ENCODE assay signal across 1 cellular context in genomic region chr9:21653091-21653490, GRCh38.
TF ChIP-seq lines count a peak whose summit lies in the region.

No MANE protein-coding gene starts in this region.

TF ChIP-seq in HCT116, 20 proteins besides CTCF, POLR2A, EP300 and RAD21 (continued from another document):
- TF ChIP-seq REST (IDR thresholded peaks at IDR 0.05; ENCODE audit: low read depth) (no peak), EGR1 (IDR thresholded peaks at IDR 0.05; ENCODE audit: low read depth) (no peak), FOSL1 (IDR thresholded peaks at IDR 0.05; ENCODE audit: low read depth) (no peak), EZH2 (IDR thresholded peaks at IDR 0.05) (no peak), SRF (IDR thresholded peaks at IDR 0.05; ENCODE audit: low read depth) (no peak)
- TF ChIP-seq, protein P1, sequence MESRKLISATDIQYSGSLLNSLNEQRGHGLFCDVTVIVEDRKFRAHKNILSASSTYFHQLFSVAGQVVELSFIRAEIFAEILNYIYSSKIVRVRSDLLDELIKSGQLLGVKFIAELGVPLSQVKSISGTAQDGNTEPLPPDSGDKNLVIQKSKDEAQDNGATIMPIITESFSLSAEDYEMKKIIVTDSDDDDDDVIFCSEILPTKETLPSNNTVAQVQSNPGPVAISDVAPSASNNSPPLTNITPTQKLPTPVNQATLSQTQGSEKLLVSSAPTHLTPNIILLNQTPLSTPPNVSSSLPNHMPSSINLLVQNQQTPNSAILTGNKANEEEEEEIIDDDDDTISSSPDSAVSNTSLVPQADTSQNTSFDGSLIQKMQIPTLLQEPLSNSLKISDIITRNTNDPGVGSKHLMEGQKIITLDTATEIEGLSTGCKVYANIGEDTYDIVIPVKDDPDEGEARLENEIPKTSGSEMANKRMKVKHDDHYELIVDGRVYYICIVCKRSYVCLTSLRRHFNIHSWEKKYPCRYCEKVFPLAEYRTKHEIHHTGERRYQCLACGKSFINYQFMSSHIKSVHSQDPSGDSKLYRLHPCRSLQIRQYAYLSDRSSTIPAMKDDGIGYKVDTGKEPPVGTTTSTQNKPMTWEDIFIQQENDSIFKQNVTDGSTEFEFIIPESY (IDR thresholded peaks at IDR 0.05; ENCODE audit: extremely low read depth, insufficient replicate concordance, low read length): no peak
- TF ChIP-seq, protein P2, sequence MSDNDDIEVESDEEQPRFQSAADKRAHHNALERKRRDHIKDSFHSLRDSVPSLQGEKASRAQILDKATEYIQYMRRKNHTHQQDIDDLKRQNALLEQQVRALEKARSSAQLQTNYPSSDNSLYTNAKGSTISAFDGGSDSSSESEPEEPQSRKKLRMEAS (IDR thresholded peaks at IDR 0.05): no peak
